8 cellular contexts compared by ENCODE assay signal in the genomic region with DNA sequence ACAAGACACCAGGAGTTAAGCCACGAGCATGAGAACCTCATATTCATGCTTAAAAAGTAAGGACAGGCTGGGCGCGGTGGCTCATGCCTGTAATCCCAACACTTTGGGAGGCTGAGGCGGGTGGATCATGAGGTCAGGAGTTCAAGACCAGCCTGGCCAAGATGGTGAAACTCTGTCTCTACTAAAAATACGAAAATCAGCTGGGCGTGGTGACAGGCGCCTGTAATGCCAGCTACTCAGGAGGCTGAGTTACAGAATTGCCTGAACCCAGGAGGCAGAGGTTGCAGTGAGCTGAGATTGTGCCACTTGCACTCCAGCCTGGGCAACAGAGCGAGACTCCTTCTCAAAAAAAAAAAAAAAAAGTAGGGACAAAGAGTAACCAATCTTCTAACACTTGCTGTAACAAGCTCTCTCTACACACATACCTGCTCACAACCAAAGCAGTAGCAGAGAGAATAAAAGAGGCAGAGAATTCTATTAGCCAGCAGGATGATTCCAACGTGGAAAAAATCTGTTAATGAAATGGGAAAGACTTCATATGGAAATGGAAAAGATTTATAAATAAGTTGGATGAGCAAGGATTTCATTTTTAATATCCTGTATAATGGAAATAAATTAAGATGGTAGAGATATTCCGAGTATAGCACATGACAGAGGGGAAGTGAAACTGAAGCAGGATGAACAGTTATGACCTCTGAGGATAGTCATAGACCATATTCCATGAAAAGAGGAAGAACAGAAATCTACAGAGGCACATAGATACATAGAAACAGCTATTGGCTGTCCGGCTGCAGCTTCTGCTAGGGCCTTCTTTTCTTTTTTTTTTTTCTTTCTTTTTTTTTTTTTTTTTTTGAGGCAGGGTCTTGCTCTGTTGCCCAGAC. TPM values are rescaled to one million over a fixed set of nuclear protein-coding genes. Genes with fewer than 3 reads are reported as not detected.
DNase-seq lines count a peak whose midpoint lies in the region; ATAC-seq, FAIRE-seq and TF ChIP-seq lines count a peak whose summit lies in the region.
"Not testable (repeated sequence)": the region's sequence is repeated elsewhere in the genome, so short reads cannot be mapped to it uniquely, and the experiment has no call there.

No MANE protein-coding gene starts in this region.

- not testable (repeated sequence) for H3K27me3 Mint-ChIP-seq in activated CD4-positive, alpha-beta T cell treated with anti-CD3 and anti-CD28 coated beads for 36 hours; effector memory CD8-positive, alpha-beta T cell

- peak; percentile 21 for DNase-seq in Ammon's horn (ENCODE audit: low spot score)
- DNase-seq in GM12891 (ENCODE audit: insufficient read length, low spot score); activated CD4-positive, alpha-beta T cell treated with anti-CD3 and anti-CD28 coated beads for 36 hours; effector memory CD8-positive, alpha-beta T cell; left lung; sciatic nerve (ENCODE audit: low spot score): not testable (repeated sequence)
- peak; percentile 98 for DNase-seq in MV-4-11 (lab: John Stamatoyannopoulos, UW)
- peak; percentile 98 for DNase-seq in SIG-M5 treated with dmso at 0.1 percent for 504 hours (lab: John Stamatoyannopoulos, UW; ENCODE audit: unreplicated experiment)

- not testable (repeated sequence) for H3K4me3 Mint-ChIP-seq in activated CD4-positive, alpha-beta T cell treated with anti-CD3 and anti-CD28 coated beads for 36 hours; effector memory CD8-positive, alpha-beta T cell

- peaks cover 0 to 40% of the 10 kb centered on the region in 2 donors for H3K4me1 ChIP-seq in left lung

- peak overlapping the region; percentile 26 to 71 for H3K27ac ChIP-seq in left lung

- CTCF ChIA-PET in activated CD4-positive, alpha-beta T cell treated with anti-CD3 and anti-CD28 coated beads for 36 hours (lab: Charles Lee) = interaction anchor here (0.6 to 1.1 kb wide), 3 partner anchors 16 to 281 kb away, joined by 3 to 4 read pairs (median 3); no protein-coding TSS in a partner anchor

- intact Hi-C loops in activated CD4-positive, alpha-beta T cell treated with anti-CD3 and anti-CD28 coated beads for 36 hours (cut with DNase I, micrococcal nuclease); left lung (cut with DNase I); sciatic nerve (cut with DNase I): not testable (repeated sequence)

- peak overlapping the region; percentile 63 for H3K27ac Mint-ChIP-seq in activated CD4-positive, alpha-beta T cell treated with anti-CD3 and anti-CD28 coated beads for 36 hours
- H3K27ac Mint-ChIP-seq in effector memory CD8-positive, alpha-beta T cell = peak overlapping the region in 1 of 2 donors; percentile 26

- not testable (repeated sequence) for H3K9me3 Mint-ChIP-seq in activated CD4-positive, alpha-beta T cell treated with anti-CD3 and anti-CD28 coated beads for 36 hours (ENCODE audit: low read depth); effector memory CD8-positive, alpha-beta T cell

- not testable (repeated sequence) for TF ChIP-seq POLR2A in GM12891 (IDR thresholded peaks at IDR 0.05; ENCODE audit: low read depth, low read length)

- FAIRE-seq in GM12891 (lab: Jason Lieb, UNC) = not testable (repeated sequence)

- H3K27me3 ChIP-seq in left lung = not testable (repeated sequence)

- H3K4me3 ChIP-seq in left lung = not testable (repeated sequence)

- H3K4me1 Mint-ChIP-seq in activated CD4-positive, alpha-beta T cell treated with anti-CD3 and anti-CD28 coated beads for 36 hours = peaks cover 13% of the 10 kb centered on the region
- not testable (repeated sequence) for H3K4me1 Mint-ChIP-seq in effector memory CD8-positive, alpha-beta T cell (ENCODE audit: low read depth in 2 of 2)

- POLR2A ChIA-PET in activated CD4-positive, alpha-beta T cell treated with anti-CD3 and anti-CD28 coated beads for 36 hours (lab: Charles Lee) = not testable (repeated sequence)

- peaks cover 0 to 18% of the 10 kb centered on the region in 2 donors for H3K36me3 ChIP-seq in left lung

- H3K36me3 Mint-ChIP-seq in activated CD4-positive, alpha-beta T cell treated with anti-CD3 and anti-CD28 coated beads for 36 hours (ENCODE audit: low read depth) = peaks cover 24% of the 10 kb centered on the region
- peaks cover 29% of the 10 kb centered on the region for H3K36me3 Mint-ChIP-seq in effector memory CD8-positive, alpha-beta T cell (ENCODE audit: insufficient read depth)

- H3K9me3 ChIP-seq in left lung = not testable (repeated sequence)

- ATAC-seq in activated CD4-positive, alpha-beta T cell treated with anti-CD3 and anti-CD28 coated beads for 36 hours = not testable (repeated sequence)
- peak; percentile 44 for ATAC-seq in effector memory CD8-positive, alpha-beta T cell (replicated peaks)
- peak; percentile 77 for ATAC-seq in left lung
- ATAC-seq in sciatic nerve = peak; percentile 75

- TF ChIP-seq CTCF in left lung (IDR thresholded peaks at IDR 0.05) = not testable (repeated sequence)

TF ChIP-seq in GM12891, 5 proteins besides CTCF, POLR2A, EP300 and RAD21:
- TF ChIP-seq SPI1 (IDR thresholded peaks at IDR 0.05; ENCODE audit: low read depth, low read length) = peak; percentile 94

RNA-seq across cellular contexts. Expression of gene SAMHD1, which starts 53.8 kb away (rescaled TPM):
- 7.7 TPM for polyA plus RNA-seq in GM12891 (2012; ENCODE audit: low read depth, missing spikeins)
- total RNA-seq in activated CD4-positive, alpha-beta T cell treated with anti-CD3 and anti-CD28 coated beads for 36 hours = 10 to 100 TPM; 35.6 to 36.9 TPM
- total RNA-seq in left lung (100 to 1,000 TPM; 128 to 197 TPM), sciatic nerve (349 TPM)
